ENCODE assay signal across 1 cellular context in the genomic region with DNA sequence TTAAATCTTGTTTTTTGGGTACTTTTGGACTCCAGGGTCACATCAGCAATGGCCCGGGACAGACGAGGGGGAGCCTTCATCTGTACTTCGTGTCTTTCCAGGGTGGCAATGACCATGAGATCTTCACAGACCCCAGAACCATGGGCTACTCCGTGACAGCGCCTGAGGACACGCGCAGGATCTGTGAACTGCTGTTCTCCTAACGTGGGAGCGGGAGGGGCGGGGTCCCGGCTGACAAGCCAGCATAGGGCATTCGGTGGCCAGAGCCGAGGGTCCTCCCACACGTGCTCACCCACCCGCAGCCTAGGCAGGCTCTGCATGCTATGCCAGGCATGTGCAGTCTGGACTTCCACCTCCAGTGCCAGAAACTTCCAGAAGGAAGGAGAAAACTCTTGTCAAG.
TF ChIP-seq lines count a peak whose summit lies in the region.

No MANE protein-coding gene starts in this region.

TF ChIP-seq in HepG2, 621 proteins besides CTCF, POLR2A, EP300 and RAD21:
- TF ChIP-seq ZNF484 (CRISPR knock-in tag; IDR thresholded peaks at IDR 0.05; ENCODE audit: borderline replicate concordance, low read depth) (no peak), MBD4 (IDR thresholded peaks at IDR 0.05; ENCODE audit: borderline replicate concordance, low read length) (no peak), ZNF460 (CRISPR knock-in tag; IDR thresholded peaks at IDR 0.05; ENCODE audit: borderline replicate concordance) (no peak), ZNF12 (CRISPR knock-in tag; IDR thresholded peaks at IDR 0.05) (no peak), ZNF768 (CRISPR knock-in tag; IDR thresholded peaks at IDR 0.05) (peak; percentile 16; the same call in 1 of the 2 replicates), ZNF549 (CRISPR knock-in tag; IDR thresholded peaks at IDR 0.05) (no peak), NR3C1 (CRISPR knock-in tag; IDR thresholded peaks at IDR 0.05) (no peak), RBFOX2 (IDR thresholded peaks at IDR 0.05; ENCODE audit: low read depth, low read length) (no peak), EEA1 (CRISPR knock-in tag; IDR thresholded peaks at IDR 0.05; ENCODE audit: borderline replicate concordance) (no peak), ZFAT (CRISPR knock-in tag; conservative IDR thresholded peaks at IDR 0.05) (no peak), HIVEP1 (CRISPR knock-in tag; IDR thresholded peaks at IDR 0.05) (no peak), CHCHD3 (CRISPR knock-in tag; IDR thresholded peaks at IDR 0.05) (no peak), BHLHE40 (IDR thresholded peaks at IDR 0.05; ENCODE audit: low read length) (no peak), RAD51 (IDR thresholded peaks at IDR 0.05; ENCODE audit: borderline replicate concordance) (no peak), AGO2 (optimal IDR thresholded peaks at IDR 0.05; ENCODE audit: low read depth, low read length) (peak; percentile 70), AGO1 (IDR thresholded peaks at IDR 0.05; ENCODE audit: low read depth, low read length, poor library complexity, severe bottlenecking) (peak; percentile 33), MIXL1 (CRISPR knock-in tag; IDR thresholded peaks at IDR 0.05) (no peak), SOX6 (IDR thresholded peaks at IDR 0.05) (no peak), SOX6 (CRISPR knock-in tag; IDR thresholded peaks at IDR 0.05) (no peak), RBM22 (optimal IDR thresholded peaks at IDR 0.05; ENCODE audit: low read length) (peak; percentile 56), SPEN (CRISPR knock-in tag; IDR thresholded peaks at IDR 0.05; ENCODE audit: low read depth) (no peak), MXI1 (IDR thresholded peaks at IDR 0.05; ENCODE audit: borderline replicate concordance, low read depth, low read length) (no peak), ZNF205 (CRISPR knock-in tag; IDR thresholded peaks at IDR 0.05) (no peak), POLR2AphosphoS5 (IDR thresholded peaks at IDR 0.05; ENCODE audit: low read depth, low read length) (peak; percentile 28)
- TF ChIP-seq, protein P1, sequence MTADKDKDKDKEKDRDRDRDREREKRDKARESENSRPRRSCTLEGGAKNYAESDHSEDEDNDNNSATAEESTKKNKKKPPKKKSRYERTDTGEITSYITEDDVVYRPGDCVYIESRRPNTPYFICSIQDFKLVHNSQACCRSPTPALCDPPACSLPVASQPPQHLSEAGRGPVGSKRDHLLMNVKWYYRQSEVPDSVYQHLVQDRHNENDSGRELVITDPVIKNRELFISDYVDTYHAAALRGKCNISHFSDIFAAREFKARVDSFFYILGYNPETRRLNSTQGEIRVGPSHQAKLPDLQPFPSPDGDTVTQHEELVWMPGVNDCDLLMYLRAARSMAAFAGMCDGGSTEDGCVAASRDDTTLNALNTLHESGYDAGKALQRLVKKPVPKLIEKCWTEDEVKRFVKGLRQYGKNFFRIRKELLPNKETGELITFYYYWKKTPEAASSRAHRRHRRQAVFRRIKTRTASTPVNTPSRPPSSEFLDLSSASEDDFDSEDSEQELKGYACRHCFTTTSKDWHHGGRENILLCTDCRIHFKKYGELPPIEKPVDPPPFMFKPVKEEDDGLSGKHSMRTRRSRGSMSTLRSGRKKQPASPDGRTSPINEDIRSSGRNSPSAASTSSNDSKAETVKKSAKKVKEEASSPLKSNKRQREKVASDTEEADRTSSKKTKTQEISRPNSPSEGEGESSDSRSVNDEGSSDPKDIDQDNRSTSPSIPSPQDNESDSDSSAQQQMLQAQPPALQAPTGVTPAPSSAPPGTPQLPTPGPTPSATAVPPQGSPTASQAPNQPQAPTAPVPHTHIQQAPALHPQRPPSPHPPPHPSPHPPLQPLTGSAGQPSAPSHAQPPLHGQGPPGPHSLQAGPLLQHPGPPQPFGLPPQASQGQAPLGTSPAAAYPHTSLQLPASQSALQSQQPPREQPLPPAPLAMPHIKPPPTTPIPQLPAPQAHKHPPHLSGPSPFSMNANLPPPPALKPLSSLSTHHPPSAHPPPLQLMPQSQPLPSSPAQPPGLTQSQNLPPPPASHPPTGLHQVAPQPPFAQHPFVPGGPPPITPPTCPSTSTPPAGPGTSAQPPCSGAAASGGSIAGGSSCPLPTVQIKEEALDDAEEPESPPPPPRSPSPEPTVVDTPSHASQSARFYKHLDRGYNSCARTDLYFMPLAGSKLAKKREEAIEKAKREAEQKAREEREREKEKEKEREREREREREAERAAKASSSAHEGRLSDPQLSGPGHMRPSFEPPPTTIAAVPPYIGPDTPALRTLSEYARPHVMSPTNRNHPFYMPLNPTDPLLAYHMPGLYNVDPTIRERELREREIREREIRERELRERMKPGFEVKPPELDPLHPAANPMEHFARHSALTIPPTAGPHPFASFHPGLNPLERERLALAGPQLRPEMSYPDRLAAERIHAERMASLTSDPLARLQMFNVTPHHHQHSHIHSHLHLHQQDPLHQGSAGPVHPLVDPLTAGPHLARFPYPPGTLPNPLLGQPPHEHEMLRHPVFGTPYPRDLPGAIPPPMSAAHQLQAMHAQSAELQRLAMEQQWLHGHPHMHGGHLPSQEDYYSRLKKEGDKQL (CRISPR knock-in tag; IDR thresholded peaks at IDR 0.05; ENCODE audit: low read depth) = no peak
- TF ChIP-seq, protein P2, sequence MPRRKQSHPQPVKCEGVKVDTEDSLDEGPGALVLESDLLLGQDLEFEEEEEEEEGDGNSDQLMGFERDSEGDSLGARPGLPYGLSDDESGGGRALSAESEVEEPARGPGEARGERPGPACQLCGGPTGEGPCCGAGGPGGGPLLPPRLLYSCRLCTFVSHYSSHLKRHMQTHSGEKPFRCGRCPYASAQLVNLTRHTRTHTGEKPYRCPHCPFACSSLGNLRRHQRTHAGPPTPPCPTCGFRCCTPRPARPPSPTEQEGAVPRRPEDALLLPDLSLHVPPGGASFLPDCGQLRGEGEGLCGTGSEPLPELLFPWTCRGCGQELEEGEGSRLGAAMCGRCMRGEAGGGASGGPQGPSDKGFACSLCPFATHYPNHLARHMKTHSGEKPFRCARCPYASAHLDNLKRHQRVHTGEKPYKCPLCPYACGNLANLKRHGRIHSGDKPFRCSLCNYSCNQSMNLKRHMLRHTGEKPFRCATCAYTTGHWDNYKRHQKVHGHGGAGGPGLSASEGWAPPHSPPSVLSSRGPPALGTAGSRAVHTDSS (CRISPR knock-in tag; conservative IDR thresholded peaks at IDR 0.05) = no peak
- TF ChIP-seq, protein P3, sequence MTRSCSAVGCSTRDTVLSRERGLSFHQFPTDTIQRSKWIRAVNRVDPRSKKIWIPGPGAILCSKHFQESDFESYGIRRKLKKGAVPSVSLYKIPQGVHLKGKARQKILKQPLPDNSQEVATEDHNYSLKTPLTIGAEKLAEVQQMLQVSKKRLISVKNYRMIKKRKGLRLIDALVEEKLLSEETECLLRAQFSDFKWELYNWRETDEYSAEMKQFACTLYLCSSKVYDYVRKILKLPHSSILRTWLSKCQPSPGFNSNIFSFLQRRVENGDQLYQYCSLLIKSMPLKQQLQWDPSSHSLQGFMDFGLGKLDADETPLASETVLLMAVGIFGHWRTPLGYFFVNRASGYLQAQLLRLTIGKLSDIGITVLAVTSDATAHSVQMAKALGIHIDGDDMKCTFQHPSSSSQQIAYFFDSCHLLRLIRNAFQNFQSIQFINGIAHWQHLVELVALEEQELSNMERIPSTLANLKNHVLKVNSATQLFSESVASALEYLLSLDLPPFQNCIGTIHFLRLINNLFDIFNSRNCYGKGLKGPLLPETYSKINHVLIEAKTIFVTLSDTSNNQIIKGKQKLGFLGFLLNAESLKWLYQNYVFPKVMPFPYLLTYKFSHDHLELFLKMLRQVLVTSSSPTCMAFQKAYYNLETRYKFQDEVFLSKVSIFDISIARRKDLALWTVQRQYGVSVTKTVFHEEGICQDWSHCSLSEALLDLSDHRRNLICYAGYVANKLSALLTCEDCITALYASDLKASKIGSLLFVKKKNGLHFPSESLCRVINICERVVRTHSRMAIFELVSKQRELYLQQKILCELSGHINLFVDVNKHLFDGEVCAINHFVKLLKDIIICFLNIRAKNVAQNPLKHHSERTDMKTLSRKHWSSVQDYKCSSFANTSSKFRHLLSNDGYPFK (CRISPR knock-in tag; IDR thresholded peaks at IDR 0.05; ENCODE audit: borderline replicate concordance) = no peak
- TF ChIP-seq, protein P4, sequence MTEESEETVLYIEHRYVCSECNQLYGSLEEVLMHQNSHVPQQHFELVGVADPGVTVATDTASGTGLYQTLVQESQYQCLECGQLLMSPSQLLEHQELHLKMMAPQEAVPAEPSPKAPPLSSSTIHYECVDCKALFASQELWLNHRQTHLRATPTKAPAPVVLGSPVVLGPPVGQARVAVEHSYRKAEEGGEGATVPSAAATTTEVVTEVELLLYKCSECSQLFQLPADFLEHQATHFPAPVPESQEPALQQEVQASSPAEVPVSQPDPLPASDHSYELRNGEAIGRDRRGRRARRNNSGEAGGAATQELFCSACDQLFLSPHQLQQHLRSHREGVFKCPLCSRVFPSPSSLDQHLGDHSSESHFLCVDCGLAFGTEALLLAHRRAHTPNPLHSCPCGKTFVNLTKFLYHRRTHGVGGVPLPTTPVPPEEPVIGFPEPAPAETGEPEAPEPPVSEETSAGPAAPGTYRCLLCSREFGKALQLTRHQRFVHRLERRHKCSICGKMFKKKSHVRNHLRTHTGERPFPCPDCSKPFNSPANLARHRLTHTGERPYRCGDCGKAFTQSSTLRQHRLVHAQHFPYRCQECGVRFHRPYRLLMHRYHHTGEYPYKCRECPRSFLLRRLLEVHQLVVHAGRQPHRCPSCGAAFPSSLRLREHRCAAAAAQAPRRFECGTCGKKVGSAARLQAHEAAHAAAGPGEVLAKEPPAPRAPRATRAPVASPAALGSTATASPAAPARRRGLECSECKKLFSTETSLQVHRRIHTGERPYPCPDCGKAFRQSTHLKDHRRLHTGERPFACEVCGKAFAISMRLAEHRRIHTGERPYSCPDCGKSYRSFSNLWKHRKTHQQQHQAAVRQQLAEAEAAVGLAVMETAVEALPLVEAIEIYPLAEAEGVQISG (CRISPR knock-in tag; IDR thresholded peaks at IDR 0.05) = no peak
- TF ChIP-seq, protein P5, sequence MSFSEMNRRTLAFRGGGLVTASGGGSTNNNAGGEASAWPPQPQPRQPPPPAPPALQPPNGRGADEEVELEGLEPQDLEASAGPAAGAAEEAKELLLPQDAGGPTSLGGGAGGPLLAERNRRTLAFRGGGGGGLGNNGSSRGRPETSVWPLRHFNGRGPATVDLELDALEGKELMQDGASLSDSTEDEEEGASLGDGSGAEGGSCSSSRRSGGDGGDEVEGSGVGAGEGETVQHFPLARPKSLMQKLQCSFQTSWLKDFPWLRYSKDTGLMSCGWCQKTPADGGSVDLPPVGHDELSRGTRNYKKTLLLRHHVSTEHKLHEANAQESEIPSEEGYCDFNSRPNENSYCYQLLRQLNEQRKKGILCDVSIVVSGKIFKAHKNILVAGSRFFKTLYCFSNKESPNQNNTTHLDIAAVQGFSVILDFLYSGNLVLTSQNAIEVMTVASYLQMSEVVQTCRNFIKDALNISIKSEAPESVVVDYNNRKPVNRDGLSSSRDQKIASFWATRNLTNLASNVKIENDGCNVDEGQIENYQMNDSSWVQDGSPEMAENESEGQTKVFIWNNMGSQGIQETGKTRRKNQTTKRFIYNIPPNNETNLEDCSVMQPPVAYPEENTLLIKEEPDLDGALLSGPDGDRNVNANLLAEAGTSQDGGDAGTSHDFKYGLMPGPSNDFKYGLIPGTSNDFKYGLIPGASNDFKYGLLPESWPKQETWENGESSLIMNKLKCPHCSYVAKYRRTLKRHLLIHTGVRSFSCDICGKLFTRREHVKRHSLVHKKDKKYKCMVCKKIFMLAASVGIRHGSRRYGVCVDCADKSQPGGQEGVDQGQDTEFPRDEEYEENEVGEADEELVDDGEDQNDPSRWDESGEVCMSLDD (CRISPR knock-in tag; IDR thresholded peaks at IDR 0.05; ENCODE audit: borderline replicate concordance) = no peak
- TF ChIP-seq, protein P6, sequence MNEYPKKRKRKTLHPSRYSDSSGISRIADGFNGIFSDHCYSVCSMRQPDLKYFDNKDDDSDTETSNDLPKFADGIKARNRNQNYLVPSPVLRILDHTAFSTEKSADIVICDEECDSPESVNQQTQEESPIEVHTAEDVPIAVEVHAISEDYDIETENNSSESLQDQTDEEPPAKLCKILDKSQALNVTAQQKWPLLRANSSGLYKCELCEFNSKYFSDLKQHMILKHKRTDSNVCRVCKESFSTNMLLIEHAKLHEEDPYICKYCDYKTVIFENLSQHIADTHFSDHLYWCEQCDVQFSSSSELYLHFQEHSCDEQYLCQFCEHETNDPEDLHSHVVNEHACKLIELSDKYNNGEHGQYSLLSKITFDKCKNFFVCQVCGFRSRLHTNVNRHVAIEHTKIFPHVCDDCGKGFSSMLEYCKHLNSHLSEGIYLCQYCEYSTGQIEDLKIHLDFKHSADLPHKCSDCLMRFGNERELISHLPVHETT (CRISPR knock-in tag; conservative IDR thresholded peaks at IDR 0.05) = no peak
